ENCODE assay signal across 2 cellular contexts in genomic region chrX:66163849-66164401, GRCh38.
TF ChIP-seq lines count a peak whose summit lies in the region.

A gene with protein sequence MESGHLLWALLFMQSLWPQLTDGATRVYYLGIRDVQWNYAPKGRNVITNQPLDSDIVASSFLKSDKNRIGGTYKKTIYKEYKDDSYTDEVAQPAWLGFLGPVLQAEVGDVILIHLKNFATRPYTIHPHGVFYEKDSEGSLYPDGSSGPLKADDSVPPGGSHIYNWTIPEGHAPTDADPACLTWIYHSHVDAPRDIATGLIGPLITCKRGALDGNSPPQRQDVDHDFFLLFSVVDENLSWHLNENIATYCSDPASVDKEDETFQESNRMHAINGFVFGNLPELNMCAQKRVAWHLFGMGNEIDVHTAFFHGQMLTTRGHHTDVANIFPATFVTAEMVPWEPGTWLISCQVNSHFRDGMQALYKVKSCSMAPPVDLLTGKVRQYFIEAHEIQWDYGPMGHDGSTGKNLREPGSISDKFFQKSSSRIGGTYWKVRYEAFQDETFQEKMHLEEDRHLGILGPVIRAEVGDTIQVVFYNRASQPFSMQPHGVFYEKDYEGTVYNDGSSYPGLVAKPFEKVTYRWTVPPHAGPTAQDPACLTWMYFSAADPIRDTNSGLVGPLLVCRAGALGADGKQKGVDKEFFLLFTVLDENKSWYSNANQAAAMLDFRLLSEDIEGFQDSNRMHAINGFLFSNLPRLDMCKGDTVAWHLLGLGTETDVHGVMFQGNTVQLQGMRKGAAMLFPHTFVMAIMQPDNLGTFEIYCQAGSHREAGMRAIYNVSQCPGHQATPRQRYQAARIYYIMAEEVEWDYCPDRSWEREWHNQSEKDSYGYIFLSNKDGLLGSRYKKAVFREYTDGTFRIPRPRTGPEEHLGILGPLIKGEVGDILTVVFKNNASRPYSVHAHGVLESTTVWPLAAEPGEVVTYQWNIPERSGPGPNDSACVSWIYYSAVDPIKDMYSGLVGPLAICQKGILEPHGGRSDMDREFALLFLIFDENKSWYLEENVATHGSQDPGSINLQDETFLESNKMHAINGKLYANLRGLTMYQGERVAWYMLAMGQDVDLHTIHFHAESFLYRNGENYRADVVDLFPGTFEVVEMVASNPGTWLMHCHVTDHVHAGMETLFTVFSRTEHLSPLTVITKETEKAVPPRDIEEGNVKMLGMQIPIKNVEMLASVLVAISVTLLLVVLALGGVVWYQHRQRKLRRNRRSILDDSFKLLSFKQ (plus strand): TSS chrX:66164247. CDS start chrX:66170571, 6,324 bp downstream.

TF ChIP-seq in H1, 55 proteins besides CTCF, POLR2A, EP300 and RAD21:
- TF ChIP-seq MAFK (IDR thresholded peaks at IDR 0.05; ENCODE audit: low read depth, low read length) (no peak), POU5F1 (IDR thresholded peaks at IDR 0.05; ENCODE audit: low read depth, low read length) (no peak), TEAD4 (IDR thresholded peaks at IDR 0.05; ENCODE audit: low read depth, low read length) (0 out of 2 replicates have a peak, but pooled peaks have one; percentile 16), KDM4A (IDR thresholded peaks at IDR 0.05; ENCODE audit: low read depth, low read length, severe bottlenecking) (no peak), GTF2F1 (IDR thresholded peaks at IDR 0.05; ENCODE audit: borderline replicate concordance, low read depth, low read length) (no peak), BRCA1 (IDR thresholded peaks at IDR 0.05; ENCODE audit: low read depth, low read length) (no peak), TAF1 (IDR thresholded peaks at IDR 0.05; ENCODE audit: low read depth, low read length) (0 out of 2 replicates have a peak, but pooled peaks have one; percentile 34), BACH1 (IDR thresholded peaks at IDR 0.05; ENCODE audit: low read length) (no peak), SRF (IDR thresholded peaks at IDR 0.05; ENCODE audit: low read depth, low read length) (no peak), RNF2 (IDR thresholded peaks at IDR 0.05; ENCODE audit: borderline replicate concordance, low read depth, low read length, missing control alignments, poor library complexity, severe bottlenecking) (no peak), BCL11A (IDR thresholded peaks at IDR 0.05; ENCODE audit: low read depth in 2 of 2, low read length in 2 of 2) (no peak), CBX8 (IDR thresholded peaks at IDR 0.05; ENCODE audit: borderline replicate concordance, low read depth, low read length) (no peak), YY1 (IDR thresholded peaks at IDR 0.05; ENCODE audit: low read depth, low read length) (no peak), TBP (IDR thresholded peaks at IDR 0.05; ENCODE audit: low read depth, low read length) (no peak), KDM1A (IDR thresholded peaks at IDR 0.05; ENCODE audit: borderline replicate concordance, low read length) (no peak), SUZ12 (IDR thresholded peaks at IDR 0.05; ENCODE audit: low read length) (no peak), RBBP5 (IDR thresholded peaks at IDR 0.05; ENCODE audit: borderline replicate concordance, low read depth, low read length) (no peak), SAP30 (IDR thresholded peaks at IDR 0.05; ENCODE audit: insufficient read depth, insufficient replicate concordance, low read length) (no peak), SP1 (IDR thresholded peaks at IDR 0.05; ENCODE audit: low read depth, low read length) (peak; percentile 99), SIN3A (conservative IDR thresholded peaks at IDR 0.05 in 1 of 2, IDR thresholded peaks at IDR 0.05 in 1 of 2; ENCODE audit: low read depth in 1 of 2, low read length in 2 of 2) (no peak), HDAC2 (IDR thresholded peaks at IDR 0.05; ENCODE audit: borderline replicate concordance in 1 of 2, low read depth in 2 of 2, low read length in 2 of 2) (no peak)
- TF ChIP-seq, protein P1, sequence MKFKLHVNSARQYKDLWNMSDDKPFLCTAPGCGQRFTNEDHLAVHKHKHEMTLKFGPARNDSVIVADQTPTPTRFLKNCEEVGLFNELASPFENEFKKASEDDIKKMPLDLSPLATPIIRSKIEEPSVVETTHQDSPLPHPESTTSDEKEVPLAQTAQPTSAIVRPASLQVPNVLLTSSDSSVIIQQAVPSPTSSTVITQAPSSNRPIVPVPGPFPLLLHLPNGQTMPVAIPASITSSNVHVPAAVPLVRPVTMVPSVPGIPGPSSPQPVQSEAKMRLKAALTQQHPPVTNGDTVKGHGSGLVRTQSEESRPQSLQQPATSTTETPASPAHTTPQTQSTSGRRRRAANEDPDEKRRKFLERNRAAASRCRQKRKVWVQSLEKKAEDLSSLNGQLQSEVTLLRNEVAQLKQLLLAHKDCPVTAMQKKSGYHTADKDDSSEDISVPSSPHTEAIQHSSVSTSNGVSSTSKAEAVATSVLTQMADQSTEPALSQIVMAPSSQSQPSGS (IDR thresholded peaks at IDR 0.05; ENCODE audit: low read length) = no peak
TF ChIP-seq in H1: peak in this region for 3.

TF ChIP-seq in neural cell, 6 proteins besides CTCF, POLR2A, EP300 and RAD21:
- TF ChIP-seq SMC3 (conservative IDR thresholded peaks at IDR 0.05; ENCODE audit: poor library complexity) (no peak), TAF1 (IDR thresholded peaks at IDR 0.05; ENCODE audit: low read depth) (no peak), MXI1 (conservative IDR thresholded peaks at IDR 0.05; ENCODE audit: poor library complexity, severe bottlenecking) (no peak), EZH2 (IDR thresholded peaks at IDR 0.05; ENCODE audit: borderline replicate concordance, insufficient read depth, low read length, poor library complexity, severe bottlenecking) (no peak), REST (IDR thresholded peaks at IDR 0.05; ENCODE audit: borderline replicate concordance) (no peak), POLR2AphosphoS5 (IDR thresholded peaks at IDR 0.05) (no peak)
